In the genomic region with DNA sequence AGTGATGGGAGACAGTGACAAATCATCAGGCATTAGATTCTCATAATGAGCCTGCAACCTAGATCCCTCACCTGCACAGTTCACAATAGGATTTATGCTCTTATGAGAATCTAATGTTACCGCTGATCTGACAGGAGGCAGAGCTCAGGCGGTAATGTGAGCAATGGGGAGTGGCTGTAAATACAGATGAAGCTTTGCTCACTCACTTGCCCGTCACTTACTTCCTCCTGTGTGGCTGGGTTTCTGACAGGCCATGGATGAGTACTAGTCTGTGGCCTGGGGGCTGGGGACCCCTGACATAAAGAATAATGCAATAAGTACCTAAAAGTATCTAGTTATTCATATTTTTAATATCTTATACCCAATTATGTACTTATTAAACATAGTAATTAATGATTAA, we compare ENCODE assay signal across 16 cellular contexts.
"Had no signal": no experiment of that assay in that cellular context is flagged by ENCODE, and none has a peak within 500 bp of the region (broad histone marks: within the 10 kb centered on the region; RNA-seq: fewer than 3 reads in every experiment).

No MANE protein-coding gene starts in this region.

- ATAC-seq: effector memory CD8-positive, alpha-beta T cell; naive thymus-derived CD4-positive, alpha-beta T cell; stimulated activated naive CD8-positive, alpha-beta T cell treated with anti-CD3 and anti-CD28 coated beads, Interleukin-15, amount 100 ng/mL, for 72 hours had no signal

- H3K4me3 ChIP-seq: cardiac muscle cell, neural progenitor cell, suprapubic skin, transverse colon, uterus had no signal

- H3K4me3 Mint-ChIP-seq: activated B cell treated with CpG ODN at 0.5 μM for 24 hours; activated CD4-positive, alpha-beta memory T cell treated with anti-CD3 and anti-CD28 coated beads for 36 hours; activated naive CD8-positive, alpha-beta T cell; dendritic cell treated with granulocyte-macrophage colony-stimulating factor and Interleukin-4, amounts not matched to agents 40 ng/mL and 50 ng/mL, for 4 days; effector memory CD8-positive, alpha-beta T cell; naive thymus-derived CD4-positive, alpha-beta T cell; neural progenitor cell; stimulated activated naive CD8-positive, alpha-beta T cell treated with anti-CD3 and anti-CD28 coated beads, Interleukin-15, amount 100 ng/mL, for 72 hours had no signal

- H3K4me1 Mint-ChIP-seq: neural progenitor cell had no signal

- H3K4me1 ChIP-seq: neural progenitor cell, suprapubic skin, transverse colon, uterus had no signal

- H3K27me3 Mint-ChIP-seq: activated B cell treated with CpG ODN at 0.5 μM for 24 hours; activated CD4-positive, alpha-beta memory T cell treated with anti-CD3 and anti-CD28 coated beads for 36 hours; activated naive CD8-positive, alpha-beta T cell; dendritic cell treated with granulocyte-macrophage colony-stimulating factor and Interleukin-4, amounts not matched to agents 40 ng/mL and 50 ng/mL, for 4 days; effector memory CD8-positive, alpha-beta T cell; naive thymus-derived CD4-positive, alpha-beta T cell; progenitor cell of endocrine pancreas; stimulated activated naive CD8-positive, alpha-beta T cell treated with anti-CD3 and anti-CD28 coated beads, Interleukin-15, amount 100 ng/mL, for 72 hours had no signal

- H3K27ac ChIP-seq: cardiac muscle cell, neural progenitor cell, suprapubic skin, transverse colon, uterus had no signal

- H3K27me3 ChIP-seq: cardiac muscle cell, neural progenitor cell, suprapubic skin, transverse colon, uterus had no signal

- DNase-seq: activated B cell treated with CpG ODN at 0.5 μM for 24 hours; activated CD4-positive, alpha-beta memory T cell treated with anti-CD3 and anti-CD28 coated beads for 36 hours; activated CD4-positive, alpha-beta T cell treated with anti-CD3 and anti-CD28 coated beads for 4 hours; effector memory CD8-positive, alpha-beta T cell; foreskin fibroblast; mesendoderm; naive thymus-derived CD4-positive, alpha-beta T cell; stimulated activated naive CD8-positive, alpha-beta T cell treated with anti-CD3 and anti-CD28 coated beads, Interleukin-15, amount 100 ng/mL, for 72 hours; transverse colon; uterus had no signal

- H2AFZ ChIP-seq: neural progenitor cell had no signal

- H3K27ac Mint-ChIP-seq: activated CD4-positive, alpha-beta memory T cell treated with anti-CD3 and anti-CD28 coated beads for 36 hours; activated naive CD8-positive, alpha-beta T cell; dendritic cell treated with granulocyte-macrophage colony-stimulating factor and Interleukin-4, amounts not matched to agents 40 ng/mL and 50 ng/mL, for 4 days; neural progenitor cell; progenitor cell of endocrine pancreas had no signal

- H3K4me2 ChIP-seq: neural progenitor cell had no signal

- H3K36me3 ChIP-seq: uterus had no signal

- H3K9ac ChIP-seq: neural progenitor cell had no signal
